Comparison of ENCODE assay signal across 2 cellular contexts in the genomic region with DNA sequence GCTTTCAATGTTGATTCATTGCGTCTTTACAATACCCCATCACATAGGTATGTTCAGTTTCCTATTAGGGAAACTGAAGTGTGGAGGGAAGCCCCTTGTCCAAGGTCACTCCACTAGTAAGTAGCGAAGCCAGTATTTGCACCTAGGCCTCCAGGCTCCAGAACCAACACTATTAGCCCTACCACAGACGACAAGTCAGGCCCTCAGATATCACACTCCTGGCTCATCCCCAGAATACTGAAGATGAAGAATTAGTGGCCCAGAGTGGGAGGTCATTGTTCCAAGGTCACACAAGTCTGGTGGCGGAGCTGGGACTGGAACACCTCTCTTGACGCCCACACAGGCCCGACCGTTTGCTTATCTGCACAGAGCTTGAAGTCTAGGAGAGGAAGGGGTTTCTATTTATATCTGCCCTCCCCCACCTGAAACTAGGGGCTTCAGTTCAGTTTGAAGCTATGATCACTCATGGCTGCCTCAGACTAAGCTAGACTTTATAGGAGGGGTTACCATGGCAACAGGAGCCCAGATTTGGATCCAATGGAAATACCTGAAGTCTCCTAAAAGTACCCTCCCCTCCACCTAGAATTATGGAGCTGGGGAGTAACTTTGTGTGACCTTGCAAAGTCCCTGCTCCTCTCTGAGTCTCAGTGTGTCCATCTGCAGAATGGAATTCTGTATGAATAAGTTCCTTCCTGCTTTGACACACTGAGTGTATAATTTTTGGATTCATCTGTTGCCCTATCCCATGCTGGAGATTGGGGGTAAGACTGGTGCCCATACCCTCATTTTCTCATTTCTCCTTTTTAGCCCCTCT.
A peak's percentile ranks its signal among the peaks of the same experiment; 100 is the strongest.
TF ChIP-seq lines count a peak whose summit lies in the region.

No MANE protein-coding gene starts in this region.

TF ChIP-seq in GM23338, 12 proteins besides CTCF, POLR2A, EP300 and RAD21:
- TF ChIP-seq, protein P1, sequence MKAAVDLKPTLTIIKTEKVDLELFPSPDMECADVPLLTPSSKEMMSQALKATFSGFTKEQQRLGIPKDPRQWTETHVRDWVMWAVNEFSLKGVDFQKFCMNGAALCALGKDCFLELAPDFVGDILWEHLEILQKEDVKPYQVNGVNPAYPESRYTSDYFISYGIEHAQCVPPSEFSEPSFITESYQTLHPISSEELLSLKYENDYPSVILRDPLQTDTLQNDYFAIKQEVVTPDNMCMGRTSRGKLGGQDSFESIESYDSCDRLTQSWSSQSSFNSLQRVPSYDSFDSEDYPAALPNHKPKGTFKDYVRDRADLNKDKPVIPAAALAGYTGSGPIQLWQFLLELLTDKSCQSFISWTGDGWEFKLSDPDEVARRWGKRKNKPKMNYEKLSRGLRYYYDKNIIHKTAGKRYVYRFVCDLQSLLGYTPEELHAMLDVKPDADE (IDR thresholded peaks at IDR 0.05) = no peak
- TF ChIP-seq ZNF331 (CRISPR knock-in tag; IDR thresholded peaks at IDR 0.05; ENCODE audit: low read depth) = no peak
- no peak for TF ChIP-seq STAT1 (IDR thresholded peaks at IDR 0.05; ENCODE audit: unreplicated experiment)
- no peak for TF ChIP-seq NANOG (IDR thresholded peaks at IDR 0.05; ENCODE audit: borderline replicate concordance)
- TF ChIP-seq POLR2AphosphoS5 (IDR thresholded peaks at IDR 0.05; ENCODE audit: low read depth) = no peak
TF ChIP-seq in GM23338: peak in this region for 0.

TF ChIP-seq in K562, 482 proteins besides CTCF, POLR2A, EP300 and RAD21 (continues in another document):
- TF ChIP-seq EGR1 (conservative IDR thresholded peaks at IDR 0.05) (peak; percentile 92), KAT2B (IDR thresholded peaks at IDR 0.05; ENCODE audit: low read depth, low read length) (no peak), GTF2A2 (tag; IDR thresholded peaks at IDR 0.05) (no peak), HDAC8 (tag; IDR thresholded peaks at IDR 0.05) (no peak), DPF2 (IDR thresholded peaks at IDR 0.05) (0 out of 2 replicates have a peak, but pooled peaks have one; percentile 30), RFX1 (IDR thresholded peaks at IDR 0.05) (peak; percentile 98), SREBF2 (CRISPR knock-in tag; IDR thresholded peaks at IDR 0.05) (no peak), SIN3A (IDR thresholded peaks at IDR 0.05; ENCODE audit: borderline replicate concordance in 2 of 2, control insufficient read depth in 1 of 2, low read depth in 2 of 2, low read length in 2 of 2) (no peak), PTRF (tag; IDR thresholded peaks at IDR 0.05) (no peak), U2AF2 (optimal IDR thresholded peaks at IDR 0.05; ENCODE audit: low read depth, low read length) (no peak), HDAC1 (IDR thresholded peaks at IDR 0.05) (no peak), ATF7 (IDR thresholded peaks at IDR 0.05) (no peak), JUND (IDR thresholded peaks at IDR 0.05; ENCODE audit: borderline replicate concordance, low read depth, low read length) (no peak), JUND (tag; IDR thresholded peaks at IDR 0.05; ENCODE audit: borderline replicate concordance, low read depth, low read length) (peak; percentile 13; the same call in 1 of the 3 replicates), FOSL1 (tag; conservative IDR thresholded peaks at IDR 0.05) (no peak), NFIC (IDR thresholded peaks at IDR 0.05) (peak; percentile 33; the same call in 1 of the 2 replicates), ESRRA (IDR thresholded peaks at IDR 0.05; ENCODE audit: borderline replicate concordance, low read depth) (peak; percentile 95), MEF2A (IDR thresholded peaks at IDR 0.05; ENCODE audit: control insufficient read depth, low read depth, low read length) (peak; percentile 83), RBM22 (IDR thresholded peaks at IDR 0.05; ENCODE audit: low read depth, low read length, poor library complexity, severe bottlenecking) (no peak), ARHGAP35 (IDR thresholded peaks at IDR 0.05; ENCODE audit: partially characterized antibody) (no peak), POLR2AphosphoS5 (IDR thresholded peaks at IDR 0.05; ENCODE audit: control insufficient read depth, insufficient read depth, low read depth, low read length) (peak; percentile 37; the same call in 1 of the 2 replicates), BMI1 (IDR thresholded peaks at IDR 0.05; ENCODE audit: low read length) (peak; percentile 67; the same call in 1 of the 2 replicates), CSDE1 (IDR thresholded peaks at IDR 0.05) (peak in 1 of 2 experiments; percentile 82; a peak in 2 of 4 replicates), PTTG1 (tag; IDR thresholded peaks at IDR 0.05; ENCODE audit: low read depth) (no peak), ZFPM2 (CRISPR knock-in tag; IDR thresholded peaks at IDR 0.05) (no peak), IRF2 (CRISPR knock-in tag; IDR thresholded peaks at IDR 0.05) (no peak), TEAD4 (IDR thresholded peaks at IDR 0.05; ENCODE audit: low read length) (0 out of 2 replicates have a peak, but pooled peaks have one; percentile 8), TEAD4 (CRISPR knock-in tag; IDR thresholded peaks at IDR 0.05; ENCODE audit: borderline replicate concordance) (no peak), POLR2G (IDR thresholded peaks at IDR 0.05; ENCODE audit: low read depth, low read length) (no peak), PHTF2 (CRISPR knock-in tag; IDR thresholded peaks at IDR 0.05) (no peak), ZNF57 (CRISPR knock-in tag; IDR thresholded peaks at IDR 0.05) (no peak), TBL1XR1 (IDR thresholded peaks at IDR 0.05; ENCODE audit: low read length in 2 of 2) (peak in 1 of 2 experiments; percentile 37; a peak in 1 of 4 replicates), ZNF324 (CRISPR knock-in tag; IDR thresholded peaks at IDR 0.05) (no peak), PYGO2 (tag; IDR thresholded peaks at IDR 0.05) (no peak), CBX5 (IDR thresholded peaks at IDR 0.05; ENCODE audit: borderline replicate concordance, low read depth) (no peak), CBFA2T3 (IDR thresholded peaks at IDR 0.05) (peak; percentile 58; the same call in 1 of the 2 replicates), TCF3 (CRISPR knock-in tag; IDR thresholded peaks at IDR 0.05) (peak; percentile 30; the same call in 1 of the 2 replicates), ZNF140 (CRISPR knock-in tag; IDR thresholded peaks at IDR 0.05) (no peak), FOXK2 (conservative IDR thresholded peaks at IDR 0.05 in 1 of 2, IDR thresholded peaks at IDR 0.05 in 1 of 2; ENCODE audit: low read depth in 2 of 2) (no peak), RCOR1 (IDR thresholded peaks at IDR 0.05; ENCODE audit: borderline replicate concordance in 1 of 2, low read depth in 2 of 2, low read length in 2 of 2) (peak in 1 of 2 experiments; percentile 12; a peak in 1 of 4 replicates), MEF2D (tag; conservative IDR thresholded peaks at IDR 0.05; ENCODE audit: low read depth) (0 out of 2 replicates have a peak, but pooled peaks have one; percentile 38), BRD9 (IDR thresholded peaks at IDR 0.05; ENCODE audit: low read depth, partially characterized antibody) (no peak), SMAD4 (CRISPR knock-in tag; conservative IDR thresholded peaks at IDR 0.05) (no peak), BCOR (IDR thresholded peaks at IDR 0.05) (peak; percentile 51)
- TF ChIP-seq, protein P2, sequence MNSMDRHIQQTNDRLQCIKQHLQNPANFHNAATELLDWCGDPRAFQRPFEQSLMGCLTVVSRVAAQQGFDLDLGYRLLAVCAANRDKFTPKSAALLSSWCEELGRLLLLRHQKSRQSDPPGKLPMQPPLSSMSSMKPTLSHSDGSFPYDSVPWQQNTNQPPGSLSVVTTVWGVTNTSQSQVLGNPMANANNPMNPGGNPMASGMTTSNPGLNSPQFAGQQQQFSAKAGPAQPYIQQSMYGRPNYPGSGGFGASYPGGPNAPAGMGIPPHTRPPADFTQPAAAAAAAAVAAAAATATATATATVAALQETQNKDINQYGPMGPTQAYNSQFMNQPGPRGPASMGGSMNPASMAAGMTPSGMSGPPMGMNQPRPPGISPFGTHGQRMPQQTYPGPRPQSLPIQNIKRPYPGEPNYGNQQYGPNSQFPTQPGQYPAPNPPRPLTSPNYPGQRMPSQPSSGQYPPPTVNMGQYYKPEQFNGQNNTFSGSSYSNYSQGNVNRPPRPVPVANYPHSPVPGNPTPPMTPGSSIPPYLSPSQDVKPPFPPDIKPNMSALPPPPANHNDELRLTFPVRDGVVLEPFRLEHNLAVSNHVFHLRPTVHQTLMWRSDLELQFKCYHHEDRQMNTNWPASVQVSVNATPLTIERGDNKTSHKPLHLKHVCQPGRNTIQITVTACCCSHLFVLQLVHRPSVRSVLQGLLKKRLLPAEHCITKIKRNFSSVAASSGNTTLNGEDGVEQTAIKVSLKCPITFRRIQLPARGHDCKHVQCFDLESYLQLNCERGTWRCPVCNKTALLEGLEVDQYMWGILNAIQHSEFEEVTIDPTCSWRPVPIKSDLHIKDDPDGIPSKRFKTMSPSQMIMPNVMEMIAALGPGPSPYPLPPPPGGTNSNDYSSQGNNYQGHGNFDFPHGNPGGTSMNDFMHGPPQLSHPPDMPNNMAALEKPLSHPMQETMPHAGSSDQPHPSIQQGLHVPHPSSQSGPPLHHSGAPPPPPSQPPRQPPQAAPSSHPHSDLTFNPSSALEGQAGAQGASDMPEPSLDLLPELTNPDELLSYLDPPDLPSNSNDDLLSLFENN (IDR thresholded peaks at IDR 0.05; ENCODE audit: low read depth in 2 of 2, low read length in 2 of 2) = no peak
- TF ChIP-seq, protein P3, sequence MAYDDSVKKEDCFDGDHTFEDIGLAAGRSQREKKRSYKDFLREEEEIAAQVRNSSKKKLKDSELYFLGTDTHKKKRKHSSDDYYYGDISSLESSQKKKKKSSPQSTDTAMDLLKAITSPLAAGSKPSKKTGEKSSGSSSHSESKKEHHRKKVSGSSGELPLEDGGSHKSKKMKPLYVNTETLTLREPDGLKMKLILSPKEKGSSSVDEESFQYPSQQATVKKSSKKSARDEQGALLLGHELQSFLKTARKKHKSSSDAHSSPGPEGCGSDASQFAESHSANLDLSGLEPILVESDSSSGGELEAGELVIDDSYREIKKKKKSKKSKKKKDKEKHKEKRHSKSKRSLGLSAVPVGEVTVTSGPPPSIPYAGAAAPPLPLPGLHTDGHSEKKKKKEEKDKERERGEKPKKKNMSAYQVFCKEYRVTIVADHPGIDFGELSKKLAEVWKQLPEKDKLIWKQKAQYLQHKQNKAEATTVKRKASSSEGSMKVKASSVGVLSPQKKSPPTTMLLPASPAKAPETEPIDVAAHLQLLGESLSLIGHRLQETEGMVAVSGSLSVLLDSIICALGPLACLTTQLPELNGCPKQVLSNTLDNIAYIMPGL (CRISPR knock-in tag; IDR thresholded peaks at IDR 0.05) = no peak
- TF ChIP-seq, protein P4, sequence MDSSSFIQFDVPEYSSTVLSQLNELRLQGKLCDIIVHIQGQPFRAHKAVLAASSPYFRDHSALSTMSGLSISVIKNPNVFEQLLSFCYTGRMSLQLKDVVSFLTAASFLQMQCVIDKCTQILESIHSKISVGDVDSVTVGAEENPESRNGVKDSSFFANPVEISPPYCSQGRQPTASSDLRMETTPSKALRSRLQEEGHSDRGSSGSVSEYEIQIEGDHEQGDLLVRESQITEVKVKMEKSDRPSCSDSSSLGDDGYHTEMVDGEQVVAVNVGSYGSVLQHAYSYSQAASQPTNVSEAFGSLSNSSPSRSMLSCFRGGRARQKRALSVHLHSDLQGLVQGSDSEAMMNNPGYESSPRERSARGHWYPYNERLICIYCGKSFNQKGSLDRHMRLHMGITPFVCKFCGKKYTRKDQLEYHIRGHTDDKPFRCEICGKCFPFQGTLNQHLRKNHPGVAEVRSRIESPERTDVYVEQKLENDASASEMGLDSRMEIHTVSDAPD (CRISPR knock-in tag; IDR thresholded peaks at IDR 0.05) = no peak
- TF ChIP-seq, protein P5, sequence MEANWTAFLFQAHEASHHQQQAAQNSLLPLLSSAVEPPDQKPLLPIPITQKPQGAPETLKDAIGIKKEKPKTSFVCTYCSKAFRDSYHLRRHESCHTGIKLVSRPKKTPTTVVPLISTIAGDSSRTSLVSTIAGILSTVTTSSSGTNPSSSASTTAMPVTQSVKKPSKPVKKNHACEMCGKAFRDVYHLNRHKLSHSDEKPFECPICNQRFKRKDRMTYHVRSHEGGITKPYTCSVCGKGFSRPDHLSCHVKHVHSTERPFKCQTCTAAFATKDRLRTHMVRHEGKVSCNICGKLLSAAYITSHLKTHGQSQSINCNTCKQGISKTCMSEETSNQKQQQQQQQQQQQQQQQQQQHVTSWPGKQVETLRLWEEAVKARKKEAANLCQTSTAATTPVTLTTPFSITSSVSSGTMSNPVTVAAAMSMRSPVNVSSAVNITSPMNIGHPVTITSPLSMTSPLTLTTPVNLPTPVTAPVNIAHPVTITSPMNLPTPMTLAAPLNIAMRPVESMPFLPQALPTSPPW (CRISPR knock-in tag; IDR thresholded peaks at IDR 0.05) = no peak; the same call in 1 of the 2 replicates
- TF ChIP-seq, protein P6, sequence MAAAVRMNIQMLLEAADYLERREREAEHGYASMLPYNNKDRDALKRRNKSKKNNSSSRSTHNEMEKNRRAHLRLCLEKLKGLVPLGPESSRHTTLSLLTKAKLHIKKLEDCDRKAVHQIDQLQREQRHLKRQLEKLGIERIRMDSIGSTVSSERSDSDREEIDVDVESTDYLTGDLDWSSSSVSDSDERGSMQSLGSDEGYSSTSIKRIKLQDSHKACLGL (CRISPR knock-in tag; IDR thresholded peaks at IDR 0.05; ENCODE audit: borderline replicate concordance, poor library complexity, severe bottlenecking) = no peak
- TF ChIP-seq, protein P7, sequence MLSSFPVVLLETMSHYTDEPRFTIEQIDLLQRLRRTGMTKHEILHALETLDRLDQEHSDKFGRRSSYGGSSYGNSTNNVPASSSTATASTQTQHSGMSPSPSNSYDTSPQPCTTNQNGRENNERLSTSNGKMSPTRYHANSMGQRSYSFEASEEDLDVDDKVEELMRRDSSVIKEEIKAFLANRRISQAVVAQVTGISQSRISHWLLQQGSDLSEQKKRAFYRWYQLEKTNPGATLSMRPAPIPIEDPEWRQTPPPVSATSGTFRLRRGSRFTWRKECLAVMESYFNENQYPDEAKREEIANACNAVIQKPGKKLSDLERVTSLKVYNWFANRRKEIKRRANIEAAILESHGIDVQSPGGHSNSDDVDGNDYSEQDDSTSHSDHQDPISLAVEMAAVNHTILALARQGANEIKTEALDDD (IDR thresholded peaks at IDR 0.05) = no peak
- TF ChIP-seq, protein P8, sequence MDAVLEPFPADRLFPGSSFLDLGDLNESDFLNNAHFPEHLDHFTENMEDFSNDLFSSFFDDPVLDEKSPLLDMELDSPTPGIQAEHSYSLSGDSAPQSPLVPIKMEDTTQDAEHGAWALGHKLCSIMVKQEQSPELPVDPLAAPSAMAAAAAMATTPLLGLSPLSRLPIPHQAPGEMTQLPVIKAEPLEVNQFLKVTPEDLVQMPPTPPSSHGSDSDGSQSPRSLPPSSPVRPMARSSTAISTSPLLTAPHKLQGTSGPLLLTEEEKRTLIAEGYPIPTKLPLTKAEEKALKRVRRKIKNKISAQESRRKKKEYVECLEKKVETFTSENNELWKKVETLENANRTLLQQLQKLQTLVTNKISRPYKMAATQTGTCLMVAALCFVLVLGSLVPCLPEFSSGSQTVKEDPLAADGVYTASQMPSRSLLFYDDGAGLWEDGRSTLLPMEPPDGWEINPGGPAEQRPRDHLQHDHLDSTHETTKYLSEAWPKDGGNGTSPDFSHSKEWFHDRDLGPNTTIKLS (IDR thresholded peaks at IDR 0.05; ENCODE audit: borderline replicate concordance, low read depth) = no peak
- TF ChIP-seq, protein P9, sequence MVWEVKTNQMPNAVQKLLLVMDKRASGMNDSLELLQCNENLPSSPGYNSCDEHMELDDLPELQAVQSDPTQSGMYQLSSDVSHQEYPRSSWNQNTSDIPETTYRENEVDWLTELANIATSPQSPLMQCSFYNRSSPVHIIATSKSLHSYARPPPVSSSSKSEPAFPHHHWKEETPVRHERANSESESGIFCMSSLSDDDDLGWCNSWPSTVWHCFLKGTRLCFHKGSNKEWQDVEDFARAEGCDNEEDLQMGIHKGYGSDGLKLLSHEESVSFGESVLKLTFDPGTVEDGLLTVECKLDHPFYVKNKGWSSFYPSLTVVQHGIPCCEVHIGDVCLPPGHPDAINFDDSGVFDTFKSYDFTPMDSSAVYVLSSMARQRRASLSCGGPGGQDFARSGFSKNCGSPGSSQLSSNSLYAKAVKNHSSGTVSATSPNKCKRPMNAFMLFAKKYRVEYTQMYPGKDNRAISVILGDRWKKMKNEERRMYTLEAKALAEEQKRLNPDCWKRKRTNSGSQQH (CRISPR knock-in tag; IDR thresholded peaks at IDR 0.05) = no peak
